8 cellular contexts compared by ENCODE assay signal in genomic region chr7:116138202-116138801, GRCh38.
DNase-seq lines count a peak whose midpoint lies in the region; ATAC-seq and TF ChIP-seq lines count a peak whose summit lies in the region.

No MANE protein-coding gene starts in this region.

- no peaks in the 10 kb centered on the region for H3K36me3 ChIP-seq in ascending aorta

- DNase-seq in DMS53 treated with DMSO at 0.1 percent for 48 hours (lab: John Stamatoyannopoulos, UW; ENCODE audit: unreplicated experiment) (peak; percentile 74), NCI-H2196 treated with DMSO at 0.1 percent for 48 hours (lab: John Stamatoyannopoulos, UW; ENCODE audit: unreplicated experiment) (peak; percentile 8), ascending aorta (ENCODE audit: low spot score in 2 of 2) (no peak), hepatic stellate cell (ENCODE audit: low spot score) (peak; percentile 12), smooth muscle cell of the brain vasculature (ENCODE audit: low read depth, low spot score) (peak; percentile 55)
- DNase-seq in activated T-helper 2 cell treated with anti-CD3 and anti-CD28 coated beads, Interferon-gamma antibody, Interleukin-2, Interleukin-4, amounts not matched to agents 10 μg/mL and 5 μg/mL and 100 μg/mL, durations not matched to agents 14 hours and 24 hours and 36 hours (ENCODE audit: low spot score): no peak

- H3K36me3 Mint-ChIP-seq in activated T-helper 2 cell treated with anti-CD3 and anti-CD28 coated beads, Interferon-gamma antibody, Interleukin-2, Interleukin-4, amounts not matched to agents 10 μg/mL and 5 μg/mL and 100 μg/mL, durations not matched to agents 14 hours and 24 hours and 36 hours (ENCODE audit: low read depth): no peaks in the 10 kb centered on the region

- peak; percentile 38 to 77 (median 65) for TF ChIP-seq CTCF in ascending aorta (IDR thresholded peaks at IDR 0.05)

- intact Hi-C loops in ascending aorta (cut with DNase I): no loop called here
- intact Hi-C loops in activated T-helper 2 cell treated with anti-CD3 and anti-CD28 coated beads, Interferon-gamma antibody, Interleukin-2, Interleukin-4, amounts not matched to agents 10 μg/mL and 5 μg/mL and 100 μg/mL, durations not matched to agents 14 hours and 24 hours and 36 hours (cut with micrococcal nuclease): loop anchor here (1.0 to 2.0 kb wide), 4 partner anchors 32 to 387 kb away; partner anchors contain the start of gene CAV1

- no peaks in the 10 kb centered on the region for H3K27me3 ChIP-seq in ascending aorta

- no peaks in the 10 kb centered on the region for H3K9me3 ChIP-seq in ascending aorta

- peaks cover 26% of the 10 kb centered on the region for H3K27me3 Mint-ChIP-seq in activated T-helper 2 cell treated with anti-CD3 and anti-CD28 coated beads, Interferon-gamma antibody, Interleukin-2, Interleukin-4, amounts not matched to agents 10 μg/mL and 5 μg/mL and 100 μg/mL, durations not matched to agents 14 hours and 24 hours and 36 hours (ENCODE audit: low read depth)

- no peak overlapping the region for H3K4me3 ChIP-seq in ascending aorta

- no peaks in the 10 kb centered on the region for H3K4me1 ChIP-seq in ascending aorta

- H3K4me3 Mint-ChIP-seq in activated T-helper 2 cell treated with anti-CD3 and anti-CD28 coated beads, Interferon-gamma antibody, Interleukin-2, Interleukin-4, amounts not matched to agents 10 μg/mL and 5 μg/mL and 100 μg/mL, durations not matched to agents 14 hours and 24 hours and 36 hours (ENCODE audit: low read depth): no peak overlapping the region

- no peak overlapping the region for H3K27ac ChIP-seq in ascending aorta

- ATAC-seq in GM19043 (IDR thresholded peaks at IDR 0.05; ENCODE audit: low read depth, unreplicated experiment) (peak; percentile 94), HG03103 (IDR thresholded peaks at IDR 0.05; ENCODE audit: low read depth, unreplicated experiment) (peak; percentile 94)

- H3K4me1 Mint-ChIP-seq in activated T-helper 2 cell treated with anti-CD3 and anti-CD28 coated beads, Interferon-gamma antibody, Interleukin-2, Interleukin-4, amounts not matched to agents 10 μg/mL and 5 μg/mL and 100 μg/mL, durations not matched to agents 14 hours and 24 hours and 36 hours (ENCODE audit: low read depth): peaks cover 13% of the 10 kb centered on the region

- no peaks in the 10 kb centered on the region for H3K9me3 Mint-ChIP-seq in activated T-helper 2 cell treated with anti-CD3 and anti-CD28 coated beads, Interferon-gamma antibody, Interleukin-2, Interleukin-4, amounts not matched to agents 10 μg/mL and 5 μg/mL and 100 μg/mL, durations not matched to agents 14 hours and 24 hours and 36 hours

- H3K27ac Mint-ChIP-seq in activated T-helper 2 cell treated with anti-CD3 and anti-CD28 coated beads, Interferon-gamma antibody, Interleukin-2, Interleukin-4, amounts not matched to agents 10 μg/mL and 5 μg/mL and 100 μg/mL, durations not matched to agents 14 hours and 24 hours and 36 hours: no peak overlapping the region

Comparison
In these comparisons a context has a peak if more than half of its experiments do, and no peak if none do; other contexts are left out.
1. DNase-seq: peak in DMS53 treated with DMSO at 0.1 percent for 48 hours (single experiment), NCI-H2196 treated with DMSO at 0.1 percent for 48 hours (single experiment), hepatic stellate cell (single experiment) and smooth muscle cell of the brain vasculature (single experiment); none in ascending aorta (0 of 2) and activated T-helper 2 cell treated with anti-CD3 and anti-CD28 coated beads, Interferon-gamma antibody, Interleukin-2, Interleukin-4, amounts not matched to agents 10 μg/mL and 5 μg/mL and 100 μg/mL, durations not matched to agents 14 hours and 24 hours and 36 hours (single experiment).